ENCODE assay signal across 10 cellular contexts in genomic region chr17:75535119-75535537, GRCh38. TPM values are rescaled to one million over a fixed set of nuclear protein-coding genes. Genes with fewer than 3 reads are reported as not detected.
DNase-seq lines count a peak whose midpoint lies in the region; ATAC-seq and TF ChIP-seq lines count a peak whose summit lies in the region.
"Had no signal": no experiment of that assay in that cellular context is flagged by ENCODE, and none has a peak within 500 bp of the region (broad histone marks: within the 10 kb centered on the region; RNA-seq: fewer than 3 reads in every experiment).

No MANE protein-coding gene starts in this region.

- no peaks in the 10 kb centered on the region for H3K79me2 ChIP-seq in GM23248 (ENCODE audit: insufficient read depth)

- no peaks in the 10 kb centered on the region for H3K27me3 Mint-ChIP-seq in activated B cell treated with CpG ODN at 0.5 μM for 24 hours
- H3K27me3 Mint-ChIP-seq in MCF 10A (ENCODE audit: insufficient read depth, unreplicated experiment): no peaks in the 10 kb centered on the region

- H3K9me3 ChIP-seq in GM23248 (ENCODE audit: low read depth): no peaks in the 10 kb centered on the region

- no peaks in the 10 kb centered on the region for H3F3A ChIP-seq in GM23248 (ENCODE audit: insufficient read depth)

- no peak overlapping the region for H3K4me3 Mint-ChIP-seq in activated B cell treated with CpG ODN at 0.5 μM for 24 hours
- no peak overlapping the region for H3K4me3 Mint-ChIP-seq in MCF 10A (ENCODE audit: unreplicated experiment)

- H4K20me1 ChIP-seq in GM23248 (ENCODE audit: insufficient read depth): no peaks in the 10 kb centered on the region

- H3K27ac ChIP-seq in GM23248: no peak overlapping the region

- H3K36me3 Mint-ChIP-seq in activated B cell treated with CpG ODN at 0.5 μM for 24 hours (ENCODE audit: low read depth) (peaks cover 12% of the 10 kb centered on the region), MCF 10A (ENCODE audit: insufficient read depth, unreplicated experiment) (no peaks in the 10 kb centered on the region)

- H3K9ac ChIP-seq in GM23248: no peak overlapping the region

- peak; percentile 67 for ATAC-seq in activated B cell treated with CpG ODN at 0.5 μM for 24 hours (ENCODE audit: low read depth)

- TF ChIP-seq CTCF in GM06990 (IDR thresholded peaks at IDR 0.05; ENCODE audit: insufficient read depth, low read length, poor library complexity, severe bottlenecking): no peak
- TF ChIP-seq CTCF in activated B cell treated with CpG ODN at 0.5 μM for 24 hours (IDR thresholded peaks at IDR 0.05): no peak
- TF ChIP-seq CTCF in MCF 10A (IDR thresholded peaks at IDR 0.05; ENCODE audit: unreplicated experiment): no peak
- TF ChIP-seq CTCF in GM10266 (IDR thresholded peaks at IDR 0.05; ENCODE audit: control insufficient read depth, insufficient read depth, low read depth, missing control alignments): no peak

- H3K4me1 Mint-ChIP-seq in activated B cell treated with CpG ODN at 0.5 μM for 24 hours: peaks cover 6% of the 10 kb centered on the region
- peaks cover 11% of the 10 kb centered on the region for H3K4me1 Mint-ChIP-seq in MCF 10A (ENCODE audit: insufficient read depth, unreplicated experiment)

- H3K9me3 Mint-ChIP-seq in activated B cell treated with CpG ODN at 0.5 μM for 24 hours (no peaks in the 10 kb centered on the region), MCF 10A (ENCODE audit: unreplicated experiment) (no peaks in the 10 kb centered on the region)

- DNase-seq in GM06990 (ENCODE audit: extremely low read depth, insufficient read length) (peak; percentile 71), activated B cell treated with CpG ODN at 0.5 μM for 24 hours (no peak), iPS-NIHi7 (ENCODE audit: extremely low spot score) (no peak), MCF 10A (ENCODE audit: unreplicated experiment) (no peak), GM10266 (ENCODE audit: extremely low spot score) (no peak), GM23248 (no peak)
- DNase-seq in central memory CD4-positive, alpha-beta T cell: peak; percentile 50
- DNase-seq in stimulated activated CD4-positive, alpha-beta T cell treated with anti-CD3 and anti-CD28 coated beads, Interleukin-12 subunit alpha, Interleukin-12 subunit beta, amount 100 ng/mL, for 48 hours (ENCODE audit: low read depth in 2 of 3, low spot score in 1 of 3): peak; percentile 41 to 47 (median 41)
- DNase-seq: DMS 273 treated with DMSO at 0.1 percent for 48 hours, nucleus accumbens had no signal

- intact Hi-C loops in activated B cell treated with CpG ODN at 0.5 μM for 24 hours (cut with micrococcal nuclease) (no loop called here), MCF 10A (cut with micrococcal nuclease) (no loop called here)

- H3K9me2 ChIP-seq in GM23248 (ENCODE audit: insufficient read depth): no peaks in the 10 kb centered on the region

- WGBS in GM23248 (ENCODE audit: low coverage in 1 of 2, low lambda C conversion rate in 2 of 2, missing lambda C conversion rate in 2 of 2), 2 experiments: 38 to 46% methylated on average over 12 to 15 of the region's 15 CpGs

- H3K36me3 ChIP-seq in GM06990 (ENCODE audit: control insufficient read depth, insufficient read depth, low read length): no peaks in the 10 kb centered on the region
- H3K36me3 ChIP-seq in GM23248 (ENCODE audit: low read depth): no peaks in the 10 kb centered on the region

- in situ Hi-C loops in GM23248 (cut with MboI): no loop called here

- no peak overlapping the region for H3K4me2 ChIP-seq in GM23248 (ENCODE audit: unreplicated experiment)

- H3K27me3 ChIP-seq in GM06990 (replicated peaks; ENCODE audit: control insufficient read depth, insufficient read depth, low read length) (no peaks in the 10 kb centered on the region), GM23248 (replicated peaks; ENCODE audit: insufficient read depth) (no peaks in the 10 kb centered on the region; the same call in 1 of the 2 replicates)

- H2AFZ ChIP-seq in GM23248: no peak overlapping the region

- BruUV-seq in MCF 10A (replicated peaks; lab: Mats Ljungman, UMichigan): no TSS peak

- POLR2A ChIA-PET in activated B cell treated with CpG ODN at 0.5 μM for 24 hours (lab: Charles Lee) (interaction anchor here (0.6 to 1.9 kb wide), 4 partner anchors 10 to 53 kb away, joined by 3 to 7 read pairs (median 4); partner anchors contain the start of genes LLGL2 and TSEN54), MCF 10A (lab: Yijun Ruan, JAX) (interaction anchor here (0.9 to 1.1 kb wide), 2 partner anchors 9 to 14 kb away, joined by 4 read pairs; no protein-coding TSS in a partner anchor)

- no peaks in the 10 kb centered on the region for H3K4me1 ChIP-seq in GM23248 (ENCODE audit: insufficient read depth)

- CTCF ChIA-PET in activated B cell treated with CpG ODN at 0.5 μM for 24 hours (lab: Charles Lee): interaction anchor here (1.1 to 1.3 kb wide), 2 partner anchors 19 to 66 kb away, joined by 3 to 4 read pairs; partner anchors contain the start of gene TSEN54
- CTCF ChIA-PET in MCF 10A (lab: Yijun Ruan, JAX): interaction anchor here (0.6 to 1.1 kb wide), 2 partner anchors 10 to 666 kb away, joined by 3 read pairs; no protein-coding TSS in a partner anchor

- H3K27ac Mint-ChIP-seq in activated B cell treated with CpG ODN at 0.5 μM for 24 hours (peak overlapping the region; percentile 50), MCF 10A (ENCODE audit: low read depth, unreplicated experiment) (no peak overlapping the region)

- H3K4me3 ChIP-seq in GM06990 (replicated peaks; ENCODE audit: low read depth, low read length) (no peak overlapping the region), GM23248 (no peak overlapping the region)

RNA-seq across cellular contexts. Expression of gene LLGL2, which starts 9.6 kb away (rescaled TPM):
- total RNA-seq in activated B cell treated with CpG ODN at 0.5 μM for 24 hours: 27.5 and 29.9 TPM in 2 replicates
- 19.8 and 21.2 TPM in 2 replicates for total RNA-seq in MCF 10A (2022)
- not detected in 2 replicates for total RNA-seq in GM23248 (2014; rRNA removed; shearing (Covaris generic))
- not detected in 2 replicates for polyA plus RNA-seq in GM23248 (2016; fragmentation: Nextera tagmentation; extraction: Ambion mirVana)

RNA-seq across cellular contexts. Expression of gene TSEN54, which starts 18.8 kb away (rescaled TPM):
- 21.0 and 24.9 TPM in 2 replicates for total RNA-seq in activated B cell treated with CpG ODN at 0.5 μM for 24 hours
- 13.3 and 15.6 TPM in 2 replicates for total RNA-seq in MCF 10A (2022)
- 10.7 and 25.4 TPM in 2 replicates for total RNA-seq in GM23248 (2014; rRNA removed; shearing (Covaris generic))
- polyA plus RNA-seq in GM23248 (2016; fragmentation: Nextera tagmentation; extraction: Ambion mirVana): 7.9 and 9.8 TPM in 2 replicates

RNA-seq across cellular contexts. Expression of gene CASKIN2, which starts 19.8 kb away (rescaled TPM):
- total RNA-seq in activated B cell treated with CpG ODN at 0.5 μM for 24 hours: 1.2 and 1.4 TPM in 2 replicates
- total RNA-seq in MCF 10A (2022): 19.2 and 19.8 TPM in 2 replicates
- 6.2 and 9.2 TPM in 2 replicates for total RNA-seq in GM23248 (2014; rRNA removed; shearing (Covaris generic))
- polyA plus RNA-seq in GM23248 (2016; fragmentation: Nextera tagmentation; extraction: Ambion mirVana): 1.9 and 2.0 TPM in 2 replicates

RNA-seq across cellular contexts. Expression of gene MYO15B, which starts 52.5 kb away (rescaled TPM):
- total RNA-seq in activated B cell treated with CpG ODN at 0.5 μM for 24 hours (207 and 264 TPM in 2 replicates), MCF 10A (2022) (10.9 and 16.9 TPM in 2 replicates)
- total RNA-seq in GM23248 (2014; rRNA removed; shearing (Covaris generic)): 5.8 and 7.2 TPM in 2 replicates
- polyA plus RNA-seq in GM23248 (2016; fragmentation: Nextera tagmentation; extraction: Ambion mirVana): 0.65 and 1.3 TPM in 2 replicates

Comparison
In these comparisons a context has a peak if more than half of its experiments do, and no peak if none do; other contexts are left out.
1. DNase-seq: peak in GM06990 (single experiment), central memory CD4-positive, alpha-beta T cell (single experiment) and stimulated activated CD4-positive, alpha-beta T cell treated with anti-CD3 and anti-CD28 coated beads, Interleukin-12 subunit alpha, Interleukin-12 subunit beta, amount 100 ng/mL, for 48 hours (3 of 3); none in activated B cell treated with CpG ODN at 0.5 μM for 24 hours (single experiment), iPS-NIHi7 (single experiment), MCF 10A (single experiment), GM10266 (single experiment) and GM23248 (single experiment).
2. RNA of gene LLGL2, which starts 9.6 kb away (total RNA-seq): 27.5 to 29.9 TPM in activated B cell treated with CpG ODN at 0.5 μM for 24 hours and 19.8 to 21.2 TPM in MCF 10A; not detected in GM23248; every median in the first group is over 10 times any median in the second.